1 cellular context compared by ENCODE assay signal in genomic region chr11:46508360-46508759, GRCh38.
A peak's percentile ranks its signal among the peaks of the same experiment; 100 is the strongest.
TF ChIP-seq lines count a peak whose summit lies in the region.

No MANE protein-coding gene starts in this region.

TF ChIP-seq in K562, 482 proteins besides CTCF, POLR2A, EP300 and RAD21 (continued from another document):
- TF ChIP-seq ZNF12 (CRISPR knock-in tag; IDR thresholded peaks at IDR 0.05) (0 out of 2 replicates have a peak, but pooled peaks have one; percentile 52), GATA2 (CRISPR knock-in tag; IDR thresholded peaks at IDR 0.05) (peak; percentile 43), PML (IDR thresholded peaks at IDR 0.05; ENCODE audit: low read length) (peak; percentile 43; the same call in 1 of the 2 replicates), ZNF184 (CRISPR knock-in tag; IDR thresholded peaks at IDR 0.05) (no peak), RCOR1 (IDR thresholded peaks at IDR 0.05; ENCODE audit: borderline replicate concordance in 1 of 2, low read depth in 2 of 2, low read length in 2 of 2) (peak in 1 of 2 experiments; percentile 37; a peak in 1 of 4 replicates), DPF2 (IDR thresholded peaks at IDR 0.05) (peak; percentile 53; the same call in 1 of the 2 replicates), GATAD2B (IDR thresholded peaks at IDR 0.05; ENCODE audit: borderline replicate concordance) (no peak), KAT7 (CRISPR knock-in tag; IDR thresholded peaks at IDR 0.05; ENCODE audit: borderline replicate concordance) (no peak), TCF3 (CRISPR knock-in tag; IDR thresholded peaks at IDR 0.05) (peak; percentile 68), POLR2AphosphoS5 (IDR thresholded peaks at IDR 0.05; ENCODE audit: control insufficient read depth, insufficient read depth, low read depth, low read length) (peak; percentile 46; the same call in 1 of the 2 replicates), CTBP1 (IDR thresholded peaks at IDR 0.05; ENCODE audit: borderline replicate concordance) (peak; percentile 43; the same call in 1 of the 2 replicates), PHTF2 (CRISPR knock-in tag; IDR thresholded peaks at IDR 0.05) (no peak), MAZ (CRISPR knock-in tag; conservative IDR thresholded peaks at IDR 0.05 in 1 of 2, IDR thresholded peaks at IDR 0.05 in 1 of 2) (peak in 1 of 2 experiments; percentile 11; a peak in 1 of 4 replicates), SMARCE1 (IDR thresholded peaks at IDR 0.05) (0 out of 2 replicates have a peak, but pooled peaks have one; percentile 42), SMARCA4 (IDR thresholded peaks at IDR 0.05) (peak; percentile 61), CBFA2T2 (conservative IDR thresholded peaks at IDR 0.05) (peak; percentile 63), SOX6 (IDR thresholded peaks at IDR 0.05) (0 out of 2 replicates have a peak, but pooled peaks have one; percentile 17), ZNF282 (CRISPR knock-in tag; IDR thresholded peaks at IDR 0.05) (no peak), U2AF1 (optimal IDR thresholded peaks at IDR 0.05; ENCODE audit: low read depth, low read length) (no peak), BCL6 (CRISPR knock-in tag; IDR thresholded peaks at IDR 0.05) (no peak), SRF (CRISPR knock-in tag; IDR thresholded peaks at IDR 0.05) (0 out of 4 replicates have a peak, but pooled peaks of 1 of the 2 experiments have one; percentile 13), ATF7 (IDR thresholded peaks at IDR 0.05) (no peak), VEZF1 (CRISPR knock-in tag; IDR thresholded peaks at IDR 0.05) (peak; percentile 37; the same call in 1 of the 2 replicates), MTA2 (IDR thresholded peaks at IDR 0.05; ENCODE audit: low read depth) (peak; percentile 62), RBM15 (IDR thresholded peaks at IDR 0.05; ENCODE audit: insufficient read depth, low read length) (no peak), ZNF239 (CRISPR knock-in tag; IDR thresholded peaks at IDR 0.05) (no peak), NCOR1 (IDR thresholded peaks at IDR 0.05) (peak; percentile 63; the same call in 1 of the 2 replicates), HNRNPK (IDR thresholded peaks at IDR 0.05; ENCODE audit: low read depth, low read length, poor library complexity, severe bottlenecking) (no peak), ARID1B (IDR thresholded peaks at IDR 0.05) (peak; percentile 85), ZNF561 (CRISPR knock-in tag; conservative IDR thresholded peaks at IDR 0.05) (no peak), TAL1 (IDR thresholded peaks at IDR 0.05) (peak; percentile 78)
- TF ChIP-seq, protein P1, sequence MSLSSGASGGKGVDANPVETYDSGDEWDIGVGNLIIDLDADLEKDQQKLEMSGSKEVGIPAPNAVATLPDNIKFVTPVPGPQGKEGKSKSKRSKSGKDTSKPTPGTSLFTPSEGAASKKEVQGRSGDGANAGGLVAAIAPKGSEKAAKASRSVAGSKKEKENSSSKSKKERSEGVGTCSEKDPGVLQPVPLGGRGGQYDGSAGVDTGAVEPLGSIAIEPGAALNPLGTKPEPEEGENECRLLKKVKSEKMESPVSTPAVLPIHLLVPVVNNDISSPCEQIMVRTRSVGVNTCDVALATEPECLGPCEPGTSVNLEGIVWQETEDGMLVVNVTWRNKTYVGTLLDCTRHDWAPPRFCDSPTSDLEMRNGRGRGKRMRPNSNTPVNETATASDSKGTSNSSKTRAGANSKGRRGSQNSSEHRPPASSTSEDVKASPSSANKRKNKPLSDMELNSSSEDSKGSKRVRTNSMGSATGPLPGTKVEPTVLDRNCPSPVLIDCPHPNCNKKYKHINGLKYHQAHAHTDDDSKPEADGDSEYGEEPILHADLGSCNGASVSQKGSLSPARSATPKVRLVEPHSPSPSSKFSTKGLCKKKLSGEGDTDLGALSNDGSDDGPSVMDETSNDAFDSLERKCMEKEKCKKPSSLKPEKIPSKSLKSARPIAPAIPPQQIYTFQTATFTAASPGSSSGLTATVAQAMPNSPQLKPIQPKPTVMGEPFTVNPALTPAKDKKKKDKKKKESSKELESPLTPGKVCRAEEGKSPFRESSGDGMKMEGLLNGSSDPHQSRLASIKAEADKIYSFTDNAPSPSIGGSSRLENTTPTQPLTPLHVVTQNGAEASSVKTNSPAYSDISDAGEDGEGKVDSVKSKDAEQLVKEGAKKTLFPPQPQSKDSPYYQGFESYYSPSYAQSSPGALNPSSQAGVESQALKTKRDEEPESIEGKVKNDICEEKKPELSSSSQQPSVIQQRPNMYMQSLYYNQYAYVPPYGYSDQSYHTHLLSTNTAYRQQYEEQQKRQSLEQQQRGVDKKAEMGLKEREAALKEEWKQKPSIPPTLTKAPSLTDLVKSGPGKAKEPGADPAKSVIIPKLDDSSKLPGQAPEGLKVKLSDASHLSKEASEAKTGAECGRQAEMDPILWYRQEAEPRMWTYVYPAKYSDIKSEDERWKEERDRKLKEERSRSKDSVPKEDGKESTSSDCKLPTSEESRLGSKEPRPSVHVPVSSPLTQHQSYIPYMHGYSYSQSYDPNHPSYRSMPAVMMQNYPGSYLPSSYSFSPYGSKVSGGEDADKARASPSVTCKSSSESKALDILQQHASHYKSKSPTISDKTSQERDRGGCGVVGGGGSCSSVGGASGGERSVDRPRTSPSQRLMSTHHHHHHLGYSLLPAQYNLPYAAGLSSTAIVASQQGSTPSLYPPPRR (CRISPR knock-in tag; IDR thresholded peaks at IDR 0.05; ENCODE audit: borderline replicate concordance), result no peak
- TF ChIP-seq, protein P2, sequence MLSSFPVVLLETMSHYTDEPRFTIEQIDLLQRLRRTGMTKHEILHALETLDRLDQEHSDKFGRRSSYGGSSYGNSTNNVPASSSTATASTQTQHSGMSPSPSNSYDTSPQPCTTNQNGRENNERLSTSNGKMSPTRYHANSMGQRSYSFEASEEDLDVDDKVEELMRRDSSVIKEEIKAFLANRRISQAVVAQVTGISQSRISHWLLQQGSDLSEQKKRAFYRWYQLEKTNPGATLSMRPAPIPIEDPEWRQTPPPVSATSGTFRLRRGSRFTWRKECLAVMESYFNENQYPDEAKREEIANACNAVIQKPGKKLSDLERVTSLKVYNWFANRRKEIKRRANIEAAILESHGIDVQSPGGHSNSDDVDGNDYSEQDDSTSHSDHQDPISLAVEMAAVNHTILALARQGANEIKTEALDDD (IDR thresholded peaks at IDR 0.05), result peak; percentile 95
